1 cellular context compared by ENCODE assay signal in the genomic region with DNA sequence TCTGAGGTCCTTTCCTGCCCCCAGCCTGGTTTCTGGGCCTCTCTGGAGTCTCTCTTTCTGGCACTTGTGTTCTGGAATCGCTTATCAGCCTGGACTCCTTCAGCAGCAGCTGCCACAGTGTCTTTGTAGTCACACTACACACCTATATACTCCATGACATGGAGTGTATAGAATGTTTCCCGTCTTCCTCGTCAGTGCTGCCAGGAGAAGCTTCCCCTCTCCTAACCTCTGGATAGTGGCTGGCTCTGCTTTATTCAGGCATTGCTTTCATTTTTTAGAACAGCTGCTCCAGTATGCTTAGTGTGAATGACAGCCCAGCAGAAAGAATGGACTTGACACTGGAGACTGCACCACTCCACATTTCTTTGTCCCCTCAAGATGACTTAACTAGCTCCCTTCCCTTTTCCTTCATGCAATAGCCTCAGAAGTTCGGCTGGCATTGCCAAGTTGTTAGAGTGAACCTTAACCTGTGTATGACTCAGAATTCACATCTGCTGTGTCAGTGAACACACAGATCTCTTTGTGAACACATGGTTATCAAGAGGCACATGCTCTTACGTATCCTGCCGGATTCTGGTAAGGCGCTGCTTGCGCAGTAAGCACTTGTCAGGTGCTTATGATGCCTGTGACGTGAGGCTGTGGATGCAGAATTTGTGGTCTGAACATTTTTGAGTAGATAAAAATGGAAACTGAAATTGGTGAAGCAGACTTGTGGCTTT.
TF ChIP-seq lines count a peak whose summit lies in the region.

No MANE protein-coding gene starts in this region.

TF ChIP-seq in IMR-90, 13 proteins besides CTCF, POLR2A, EP300 and RAD21:
- TF ChIP-seq, protein P1, sequence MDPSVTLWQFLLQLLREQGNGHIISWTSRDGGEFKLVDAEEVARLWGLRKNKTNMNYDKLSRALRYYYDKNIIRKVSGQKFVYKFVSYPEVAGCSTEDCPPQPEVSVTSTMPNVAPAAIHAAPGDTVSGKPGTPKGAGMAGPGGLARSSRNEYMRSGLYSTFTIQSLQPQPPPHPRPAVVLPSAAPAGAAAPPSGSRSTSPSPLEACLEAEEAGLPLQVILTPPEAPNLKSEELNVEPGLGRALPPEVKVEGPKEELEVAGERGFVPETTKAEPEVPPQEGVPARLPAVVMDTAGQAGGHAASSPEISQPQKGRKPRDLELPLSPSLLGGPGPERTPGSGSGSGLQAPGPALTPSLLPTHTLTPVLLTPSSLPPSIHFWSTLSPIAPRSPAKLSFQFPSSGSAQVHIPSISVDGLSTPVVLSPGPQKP (IDR thresholded peaks at IDR 0.05; ENCODE audit: borderline replicate concordance, low read depth, low read length) = no peak
- TF ChIP-seq SMC3 (IDR thresholded peaks at IDR 0.05; ENCODE audit: low read depth, low read length) (peak; percentile 19; the same call in 1 of the 2 replicates), CHD1 (IDR thresholded peaks at IDR 0.05; ENCODE audit: low read depth, low read length) (no peak), NFE2L2 (IDR thresholded peaks at IDR 0.05; ENCODE audit: low read depth, low read length) (peak; percentile 70; the same call in 1 of the 2 replicates), BHLHE40 (IDR thresholded peaks at IDR 0.05; ENCODE audit: low read depth, low read length) (peak; percentile 79), CEBPB (IDR thresholded peaks at IDR 0.05; ENCODE audit: low read depth, low read length) (peak; percentile 67), MAZ (IDR thresholded peaks at IDR 0.05; ENCODE audit: borderline replicate concordance, low read depth, low read length) (no peak), FOS (IDR thresholded peaks at IDR 0.05; ENCODE audit: low read depth, low read length) (peak; percentile 81), RFX5 (IDR thresholded peaks at IDR 0.05; ENCODE audit: low read depth, low read length) (no peak), MXI1 (IDR thresholded peaks at IDR 0.05; ENCODE audit: borderline replicate concordance, low read depth, low read length) (peak; percentile 97), RCOR1 (IDR thresholded peaks at IDR 0.05; ENCODE audit: insufficient replicate concordance, low read length) (peak; percentile 25), MAFK (IDR thresholded peaks at IDR 0.05; ENCODE audit: low read depth, low read length) (peak; percentile 71)
- TF ChIP-seq, protein P2, sequence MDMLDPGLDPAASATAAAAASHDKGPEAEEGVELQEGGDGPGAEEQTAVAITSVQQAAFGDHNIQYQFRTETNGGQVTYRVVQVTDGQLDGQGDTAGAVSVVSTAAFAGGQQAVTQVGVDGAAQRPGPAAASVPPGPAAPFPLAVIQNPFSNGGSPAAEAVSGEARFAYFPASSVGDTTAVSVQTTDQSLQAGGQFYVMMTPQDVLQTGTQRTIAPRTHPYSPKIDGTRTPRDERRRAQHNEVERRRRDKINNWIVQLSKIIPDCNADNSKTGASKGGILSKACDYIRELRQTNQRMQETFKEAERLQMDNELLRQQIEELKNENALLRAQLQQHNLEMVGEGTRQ (IDR thresholded peaks at IDR 0.05; ENCODE audit: low read depth, low read length) = peak; percentile 68; the same call in 1 of the 2 replicates
